ENCODE assay signal across 17 cellular contexts in the genomic region with DNA sequence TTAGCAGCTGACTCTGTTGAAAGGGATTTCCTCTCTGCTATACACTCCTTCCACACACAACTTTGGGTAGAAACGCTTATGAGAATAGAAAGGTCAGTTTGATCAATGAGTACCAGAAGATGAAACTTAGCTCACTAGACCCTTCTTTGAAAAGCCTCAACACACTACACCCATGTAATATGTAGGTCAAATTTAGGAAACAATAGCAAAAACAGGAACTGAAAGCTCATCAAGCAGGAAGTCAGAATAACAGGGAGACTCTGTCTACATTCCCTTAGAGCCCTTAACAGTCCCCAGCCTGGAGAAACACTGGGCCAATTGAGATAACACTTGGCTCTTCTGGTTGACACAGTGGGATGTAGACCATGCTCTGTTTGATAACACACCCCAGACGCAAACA. TPM values are rescaled to one million over a fixed set of nuclear protein-coding genes. Genes with fewer than 3 reads are reported as not detected.
A peak's percentile ranks its signal among the peaks of the same experiment; 100 is the strongest.
DNase-seq lines count a peak whose midpoint lies in the region; ATAC-seq, FAIRE-seq and TF ChIP-seq lines count a peak whose summit lies in the region.
"Had no signal": no experiment of that assay in that cellular context is flagged by ENCODE, and none has a peak within 500 bp of the region (broad histone marks: within the 10 kb centered on the region; RNA-seq: fewer than 3 reads in every experiment).

No MANE protein-coding gene starts in this region.

- H3K4me3 ChIP-seq in DOHH2 (ENCODE audit: low read length): peak overlapping the region; percentile 24
- no peak overlapping the region for H3K4me3 ChIP-seq in GM12878
- no peak overlapping the region for H3K4me3 ChIP-seq in thyroid gland (replicated peaks in 1 of 3)

- TF ChIP-seq EP300 in GM12878 (IDR thresholded peaks at IDR 0.05; ENCODE audit: borderline replicate concordance in 1 of 2, control insufficient read depth in 1 of 2, low read depth in 2 of 2, low read length in 2 of 2): no peak

- H3K27me3 ChIP-seq in DOHH2 (ENCODE audit: control insufficient read depth, low read length) (no peaks in the 10 kb centered on the region), GM12878 (replicated peaks in 1 of 2; ENCODE audit: control insufficient read depth in 2 of 2, insufficient read depth in 2 of 2, low read length in 1 of 2) (no peaks in the 10 kb centered on the region), thyroid gland (no peaks in the 10 kb centered on the region)

- CTCF ChIA-PET in GM12878 (lab: Yijun Ruan, JAX): interaction anchor here (1.0 to 7.7 kb wide), 5 partner anchors 11 to 92 kb away, joined by 3 to 86 read pairs (median 4); no protein-coding TSS in a partner anchor

- DNase-seq in GM12878 (ENCODE audit: low read depth, low spot score) (no peak), thyroid gland (no peak), hypothalamus (lab: John Stamatoyannopoulos, UW) (no peak), D721Med (ENCODE audit: insufficient read length, low spot score) (no peak)
- DNase-seq: caudate nucleus; EL; NCI-H526 treated with DMSO at 0.1 percent for 48 hours; SHP77 treated with DMSO at 0.1 percent for 48 hours; stimulated activated CD8-positive, alpha-beta memory T cell treated with anti-CD3 and anti-CD28 coated beads, Interleukin-4, amount 100 ng/mL, for 48 hours had no signal

- H3K27ac ChIP-seq in DOHH2 (ENCODE audit: low read depth, low read length): no peak overlapping the region
- no peak overlapping the region for H3K27ac ChIP-seq in GM12878 (ENCODE audit: control insufficient read depth, insufficient read depth)
- H3K27ac ChIP-seq in thyroid gland: no peak overlapping the region

- H4K20me1 ChIP-seq in DOHH2 (ENCODE audit: control insufficient read depth, insufficient read depth, low read depth, low read length): no peaks in the 10 kb centered on the region
- no peaks in the 10 kb centered on the region for H4K20me1 ChIP-seq in GM12878 (ENCODE audit: control insufficient read depth, insufficient read depth)

- intact Hi-C loops in GM12878 (cut with micrococcal nuclease; ENCODE audit: unreplicated experiment): no loop called here
- intact Hi-C loops in thyroid gland (cut with DNase I): no loop called here

- TF ChIP-seq CTCF in DOHH2 (IDR thresholded peaks at IDR 0.05; ENCODE audit: low read depth, low read length, poor library complexity, severe bottlenecking): no peak
- TF ChIP-seq CTCF in GM12878 (IDR thresholded peaks at IDR 0.05 in 2 of 3, conservative IDR thresholded peaks at IDR 0.05 in 1 of 3; ENCODE audit: control insufficient read depth in 2 of 3, extremely low read depth in 1 of 3, insufficient read depth in 1 of 3, low read depth in 3 of 3, low read length in 3 of 3): no peak
- no peak for TF ChIP-seq CTCF in thyroid gland (IDR thresholded peaks at IDR 0.05)
- no peak for TF ChIP-seq CTCF in D721Med (IDR thresholded peaks at IDR 0.05; ENCODE audit: insufficient read depth, missing control alignments)

- peak; percentile 51 for ATAC-seq in GM21381 (IDR thresholded peaks at IDR 0.05; ENCODE audit: unreplicated experiment)
- peak; percentile 55 for ATAC-seq in HG03571 (IDR thresholded peaks at IDR 0.05; ENCODE audit: unreplicated experiment)
- ATAC-seq in GM12878: peak; percentile 34
- ATAC-seq in GM19397 (IDR thresholded peaks at IDR 0.05; ENCODE audit: unreplicated experiment): no peak
- ATAC-seq: activated naive CD4-positive, alpha-beta T cell treated with anti-CD3 and anti-CD28 coated beads, Interleukin-2, amount 50 U/mL, for 72 hours had no signal

- RAD21 ChIA-PET in GM12878 (lab: Charles Lee; ENCODE audit: unreplicated experiment): interaction anchor here (1.2 kb wide), 1 partner anchor 94 kb away, joined by 5 read pairs; no protein-coding TSS in a partner anchor

- in situ Hi-C loops in GM12878 (cut with MboI): no loop called here

- POLR2A ChIA-PET in GM12878 (lab: Charles Lee): no interaction called here

- no peaks in the 10 kb centered on the region for H3K79me2 ChIP-seq in DOHH2 (ENCODE audit: control insufficient read depth, low read length)
- H3K79me2 ChIP-seq in GM12878 (ENCODE audit: control insufficient read depth, insufficient read depth, low read length): no peaks in the 10 kb centered on the region

- H3K4me2 ChIP-seq in DOHH2 (ENCODE audit: low read length): peak overlapping the region; percentile 61
- H3K4me2 ChIP-seq in GM12878 (ENCODE audit: control insufficient read depth, insufficient read depth): no peak overlapping the region

- no peak overlapping the region for H3K9ac ChIP-seq in GM12878 (ENCODE audit: control insufficient read depth, insufficient read depth, low read length)

- SMC1A ChIA-PET in GM12878 (lab: Charles Lee; ENCODE audit: uncharacterized antibody, unreplicated experiment): interaction anchor here (1.4 to 1.6 kb wide), 2 partner anchors 12 to 13 kb away, joined by 3 to 5 read pairs; no protein-coding TSS in a partner anchor

- WGBS in GM12878 (ENCODE audit: insufficient coverage, insufficient replicate concordance, low lambda C conversion rate, missing lambda C conversion rate): 3% methylated on average over 2 of the region's 2 CpGs
- WGBS in thyroid gland, 2 donors: 66 to 80% methylated on average over 2 of the region's 2 CpGs

- H3K9me3 ChIP-seq in DOHH2 (ENCODE audit: control insufficient read depth, insufficient read depth, low read length) (no peaks in the 10 kb centered on the region), GM12878 (replicated peaks; ENCODE audit: control insufficient read depth, insufficient read depth, low read length) (no peaks in the 10 kb centered on the region), thyroid gland (no peaks in the 10 kb centered on the region)

- H3F3A ChIP-seq in DOHH2 (ENCODE audit: control insufficient read depth, insufficient read depth): no peaks in the 10 kb centered on the region

- TF ChIP-seq RAD21 in GM12878 (IDR thresholded peaks at IDR 0.05; ENCODE audit: insufficient read depth, low read depth, low read length): no peak

- FAIRE-seq in GM12878 (lab: Jason Lieb, UNC) (no peak), D721Med (lab: Jason Lieb, UNC) (no peak)
- FAIRE-seq: endometrium, keratinocyte had no signal

- H3K36me3 ChIP-seq in DOHH2 (ENCODE audit: control insufficient read depth, low read length) (no peaks in the 10 kb centered on the region), GM12878 (ENCODE audit: control insufficient read depth in 2 of 2, insufficient read depth in 2 of 2, low read length in 1 of 2) (no peaks in the 10 kb centered on the region), thyroid gland (no peaks in the 10 kb centered on the region)

- no peak for TF ChIP-seq POLR2A in GM12878 (IDR thresholded peaks at IDR 0.05; ENCODE audit: low read depth, low read length)
- no peak for TF ChIP-seq POLR2A in thyroid gland (IDR thresholded peaks at IDR 0.05)

- no peak overlapping the region for H2AFZ ChIP-seq in GM12878 (ENCODE audit: control insufficient read depth, low read depth, low read length)

- no TSS peak for BruUV-seq in GM12878 (replicated peaks; lab: Mats Ljungman, UMichigan)

- peaks cover 20% of the 10 kb centered on the region for H3K4me1 ChIP-seq in DOHH2 (ENCODE audit: control insufficient read depth, low read length)
- H3K4me1 ChIP-seq in GM12878 (ENCODE audit: control insufficient read depth, insufficient read depth, low read length): no peaks in the 10 kb centered on the region
- H3K4me1 ChIP-seq in thyroid gland: no peaks in the 10 kb centered on the region

- H3K9me2 ChIP-seq in DOHH2 (replicated peaks; ENCODE audit: control insufficient read depth, low read length): no peaks in the 10 kb centered on the region

RNA-seq across cellular contexts. Expression of a gene that starts 30.7 kb away (rescaled TPM):
- total RNA-seq in GM12878 (2013; cell fraction: nucleolus; rRNA removed): not detected in 2 replicates
- total RNA-seq in GM12878 (2014; rRNA removed): not detected in 2 replicates
- total RNA-seq in GM12878 (2014; rRNA removed; fragmentation: Illumina TruSeq; extraction: Trizol): not detected in 2 replicates
- not detected in 2 replicates for total RNA-seq in GM12878 (2021)
- not detected for polyA plus RNA-seq in GM12878 (2011; ENCODE audit: low read depth)
- polyA plus RNA-seq in GM12878 (2011; rRNA removed): not detected in 2 replicates
- not detected in 2 replicates for polyA plus RNA-seq in GM12878 (2011; cell fraction: cytosol; rRNA removed)
- not detected in 2 replicates for polyA plus RNA-seq in GM12878 (2011; cell fraction: nucleus; rRNA removed)
- not detected in 2 replicates for polyA plus RNA-seq in GM12878 (2012)
- polyA plus RNA-seq in GM12878 (2014; fragmentation: Illumina TruSeq; extraction: Trizol): not detected in 2 replicates
- polyA plus RNA-seq in GM12878 (2014; fragmentation: Nextera tagmentation; extraction: Ambion mirVana): not detected
- not detected in 2 replicates for polyA plus RNA-seq in GM12878 (2014; rRNA removed)
- polyA plus RNA-seq in GM12878 (2016; fragmentation: Nextera tagmentation; extraction: Ambion mirVana): not detected
- not detected in 2 replicates for polyA minus RNA-seq in GM12878 (2011; rRNA and poly(A)+ RNA removed)
- polyA minus RNA-seq in GM12878 (2011; cell fraction: cytosol; rRNA and poly(A)+ RNA removed): not detected in 2 replicates
- not detected in 2 replicates for polyA minus RNA-seq in GM12878 (2011; cell fraction: nucleus; rRNA and poly(A)+ RNA removed)
- 10 to 100 TPM in 3 of 4 donors, 1 to 10 TPM in 1; 6.1 to 24.1 (median 12.5) TPM for total RNA-seq in thyroid gland
- total RNA-seq: activated CD8-positive, alpha-beta memory T cell treated with anti-CD3 and anti-CD28 coated beads for 36 hours; activated naive CD4-positive, alpha-beta T cell treated with anti-CD3 and anti-CD28 coated beads, Interleukin-2, amount 50 U/mL, for 72 hours had no signal

RNA-seq across cellular contexts. Expression of a gene that starts 38.1 kb away (rescaled TPM):
- total RNA-seq in GM12878 (2013; cell fraction: nucleolus; rRNA removed): not detected in 2 replicates
- total RNA-seq in GM12878 (2014; rRNA removed) (not detected in 2 replicates), GM12878 (2014; rRNA removed; fragmentation: Illumina TruSeq; extraction: Trizol) (0.04 TPM in 1 of 2 replicates, not detected in the other), GM12878 (2021) (0.23 and 0.24 TPM in 2 replicates), thyroid gland (10 to 100 TPM; 33.5 to 45.9 (median 35.2) TPM)
- polyA plus RNA-seq in GM12878 (2011; ENCODE audit: low read depth): not detected
- polyA plus RNA-seq in GM12878 (2011; rRNA removed) (0.05 and 0.06 TPM in 2 replicates), GM12878 (2014; fragmentation: Illumina TruSeq; extraction: Trizol) (0.19 TPM in 1 of 2 replicates, not detected in the other), GM12878 (2014; fragmentation: Nextera tagmentation; extraction: Ambion mirVana) (not detected), GM12878 (2014; rRNA removed) (0.08 TPM in 1 of 2 replicates, not detected in the other), GM12878 (2016; fragmentation: Nextera tagmentation; extraction: Ambion mirVana) (under 1 TPM in 1 of 2 experiments, not detected in 1; 0.10 TPM)
- polyA plus RNA-seq in GM12878 (2011; cell fraction: cytosol; rRNA removed): 0.03 and 0.07 TPM in 2 replicates
- not detected in 2 replicates for polyA plus RNA-seq in GM12878 (2011; cell fraction: nucleus; rRNA removed)
- polyA plus RNA-seq in GM12878 (2012): 0.08 TPM in 1 of 2 replicates, not detected in the other
- polyA minus RNA-seq in GM12878 (2011; rRNA and poly(A)+ RNA removed): 0.10 TPM in 1 of 2 replicates, not detected in the other
- 0.83 TPM in 1 of 2 replicates, not detected in the other for polyA minus RNA-seq in GM12878 (2011; cell fraction: cytosol; rRNA and poly(A)+ RNA removed)
- 0.19 TPM in 1 of 2 replicates, not detected in the other for polyA minus RNA-seq in GM12878 (2011; cell fraction: nucleus; rRNA and poly(A)+ RNA removed)

RNA-seq across cellular contexts. Expression of a gene that starts 57.2 kb away (rescaled TPM):
- total RNA-seq in GM12878 (2013; cell fraction: nucleolus; rRNA removed): not detected in 2 replicates
- total RNA-seq in GM12878 (2014; rRNA removed) (0.11 and 0.22 TPM in 2 replicates), GM12878 (2014; rRNA removed; fragmentation: Illumina TruSeq; extraction: Trizol) (0.09 and 0.31 TPM in 2 replicates), GM12878 (2021) (0.74 TPM in 1 of 2 replicates, not detected in the other), thyroid gland (10 to 100 TPM; 13.1 to 28.2 (median 23.2) TPM)
- not detected for polyA plus RNA-seq in GM12878 (2011; ENCODE audit: low read depth)
- polyA plus RNA-seq in GM12878 (2011; rRNA removed) (not detected in 2 replicates), GM12878 (2014; fragmentation: Illumina TruSeq; extraction: Trizol) (0.22 and 0.38 TPM in 2 replicates), GM12878 (2014; fragmentation: Nextera tagmentation; extraction: Ambion mirVana) (under 1 TPM; 0.13 to 0.29 TPM), GM12878 (2014; rRNA removed) (0.15 and 0.17 TPM in 2 replicates), GM12878 (2016; fragmentation: Nextera tagmentation; extraction: Ambion mirVana) (under 1 TPM in 1 of 2 experiments, not detected in 1; 0.07 TPM)
- 0.03 TPM in 1 of 2 replicates, not detected in the other for polyA plus RNA-seq in GM12878 (2011; cell fraction: cytosol; rRNA removed)
- not detected in 2 replicates for polyA plus RNA-seq in GM12878 (2011; cell fraction: nucleus; rRNA removed)
- polyA plus RNA-seq in GM12878 (2012): 0.14 TPM in 1 of 2 replicates, not detected in the other
- polyA minus RNA-seq in GM12878 (2011; rRNA and poly(A)+ RNA removed): not detected in 2 replicates
- polyA minus RNA-seq in GM12878 (2011; cell fraction: cytosol; rRNA and poly(A)+ RNA removed): not detected in 2 replicates
- polyA minus RNA-seq in GM12878 (2011; cell fraction: nucleus; rRNA and poly(A)+ RNA removed): not detected in 2 replicates
- total RNA-seq: activated CD8-positive, alpha-beta memory T cell treated with anti-CD3 and anti-CD28 coated beads for 36 hours; activated naive CD4-positive, alpha-beta T cell treated with anti-CD3 and anti-CD28 coated beads, Interleukin-2, amount 50 U/mL, for 72 hours had no signal

Comparison
In these comparisons a context has a peak if more than half of its experiments do, and no peak if none do; other contexts are left out.
1. RNA of a gene that starts 30.7 kb away (total RNA-seq): 6.1 to 24.1 TPM in thyroid gland; not detected in GM12878; every median in the first group is over 4 times any median in the second.
2. RNA of a gene that starts 38.1 kb away (total RNA-seq): 33.5 to 45.9 TPM in thyroid gland; 0.04 to 0.24 TPM in GM12878; every median in the first group is over 10 times any median in the second.
3. RNA of a gene that starts 57.2 kb away (total RNA-seq): 13.1 to 28.2 TPM in thyroid gland; 0.09 to 0.74 TPM in GM12878; every median in the first group is over 4 times any median in the second.